In genomic region chrX:49059209-49060191, GRCh38 we compare ENCODE assay signal across 11 cellular contexts. TPM values are rescaled to one million over a fixed set of nuclear protein-coding genes. Genes with fewer than 3 reads are reported as not detected.
A peak's percentile ranks its signal among the peaks of the same experiment; 100 is the strongest.
DNase-seq lines count a peak whose midpoint lies in the region; ATAC-seq and TF ChIP-seq lines count a peak whose summit lies in the region.
"Had no signal": no experiment of that assay in that cellular context is flagged by ENCODE, and none has a peak within 500 bp of the region (broad histone marks: within the 10 kb centered on the region; RNA-seq: fewer than 3 reads in every experiment).

No MANE protein-coding gene starts in this region.

- no peaks in the 10 kb centered on the region for H3K4me1 ChIP-seq in endocrine pancreas (ENCODE audit: control insufficient read depth, insufficient read depth, low read length)
- no peaks in the 10 kb centered on the region for H3K4me1 ChIP-seq in mucosa of descending colon (ENCODE audit: low read depth)

- peaks cover 12% of the 10 kb centered on the region for H3K4me1 Mint-ChIP-seq in activated CD4-positive, alpha-beta memory T cell treated with anti-CD3 and anti-CD28 coated beads, Interleukin-2, amount 10 ng/mL, durations not matched to agents 7 days and 5 days

- intact Hi-C loops in mucosa of descending colon (cut with DNase I, micrococcal nuclease) = no loop called here

- H3K36me3 ChIP-seq in H7 (replicated peaks; ENCODE audit: control insufficient read depth, insufficient read depth, low read length) = peaks cover 2% of the 10 kb centered on the region
- H3K36me3 ChIP-seq in endocrine pancreas (ENCODE audit: control insufficient read depth, insufficient read depth, low read length) = no peaks in the 10 kb centered on the region
- no peaks in the 10 kb centered on the region for H3K36me3 ChIP-seq in mucosa of descending colon (ENCODE audit: low read depth)

- H3K4me3 ChIP-seq in H7 (ENCODE audit: insufficient read depth, low read depth, low read length) (peak overlapping the region; percentile 42), endocrine pancreas (ENCODE audit: control insufficient read depth, insufficient read depth, low read length) (peak overlapping the region; percentile 34), mucosa of descending colon (peak overlapping the region; percentile 17)

- peak; percentile 73 for DNase-seq in H7
- DNase-seq in mucosa of descending colon = peak in 2 of 3 donors; percentile 49 to 51
- no peak for DNase-seq in amniotic stem cell (lab: John Stamatoyannopoulos, UW)
- DNase-seq in T-helper 9 cell = no peak
- no peak for DNase-seq in activated CD4-positive, alpha-beta memory T cell treated with anti-CD3 and anti-CD28 coated beads, Interleukin-2, amount 10 ng/mL, durations not matched to agents 7 days and 5 days
- DNase-seq: activated CD4-positive, alpha-beta T cell treated with anti-CD3 and anti-CD28 coated beads, Interleukin-2, amount 50 U/mL, for 1 hour; amygdala; NCI-H2029 treated with DMSO at 0.1 percent for 48 hours; SIG-M5; stimulated activated CD4-positive, alpha-beta T cell treated with anti-CD3 and anti-CD28 coated beads, Interleukin-15, amount 100 ng/mL, for 24 hours had no signal

- H3K27me3 ChIP-seq in H7 (ENCODE audit: control insufficient read depth, insufficient read depth, low read length) = no peaks in the 10 kb centered on the region
- H3K27me3 ChIP-seq in endocrine pancreas (ENCODE audit: control insufficient read depth, insufficient read depth, low read length) = no peaks in the 10 kb centered on the region

- H3K9me3 ChIP-seq in endocrine pancreas (ENCODE audit: control insufficient read depth, low read length) (no peaks in the 10 kb centered on the region), mucosa of descending colon (no peaks in the 10 kb centered on the region)

- no peaks in the 10 kb centered on the region for H3K27me3 Mint-ChIP-seq in activated CD4-positive, alpha-beta memory T cell treated with anti-CD3 and anti-CD28 coated beads, Interleukin-2, amount 10 ng/mL, durations not matched to agents 7 days and 5 days

- peak overlapping the region; percentile 84 for H3K9ac ChIP-seq in endocrine pancreas (ENCODE audit: control insufficient read depth, insufficient read depth, low read length)

- peak; percentile 62 for ATAC-seq in mucosa of descending colon

- CTCF ChIA-PET in activated CD4-positive, alpha-beta memory T cell treated with anti-CD3 and anti-CD28 coated beads, Interleukin-2, amount 10 ng/mL, durations not matched to agents 7 days and 5 days (lab: Charles Lee) = no interaction called here

- no peak overlapping the region for H3K4me3 Mint-ChIP-seq in activated CD4-positive, alpha-beta memory T cell treated with anti-CD3 and anti-CD28 coated beads, Interleukin-2, amount 10 ng/mL, durations not matched to agents 7 days and 5 days

- no peak for TF ChIP-seq CTCF in mucosa of descending colon (IDR thresholded peaks at IDR 0.05)

- no peaks in the 10 kb centered on the region for H3K36me3 Mint-ChIP-seq in activated CD4-positive, alpha-beta memory T cell treated with anti-CD3 and anti-CD28 coated beads, Interleukin-2, amount 10 ng/mL, durations not matched to agents 7 days and 5 days (ENCODE audit: low read depth)

- H3K27ac Mint-ChIP-seq in activated CD4-positive, alpha-beta memory T cell treated with anti-CD3 and anti-CD28 coated beads, Interleukin-2, amount 10 ng/mL, durations not matched to agents 7 days and 5 days = no peak overlapping the region

- POLR2A ChIA-PET in activated CD4-positive, alpha-beta memory T cell treated with anti-CD3 and anti-CD28 coated beads, Interleukin-2, amount 10 ng/mL, durations not matched to agents 7 days and 5 days (lab: Charles Lee) = interaction anchor here (1.5 kb wide), 1 partner anchor 20 kb away, joined by 4 read pairs; no protein-coding TSS in a partner anchor

- no peaks in the 10 kb centered on the region for H3K9me3 Mint-ChIP-seq in activated CD4-positive, alpha-beta memory T cell treated with anti-CD3 and anti-CD28 coated beads, Interleukin-2, amount 10 ng/mL, durations not matched to agents 7 days and 5 days

RNA-seq across cellular contexts. Expression of gene CCDC120, which starts 0.7 kb away (rescaled TPM):
- 4.7 and 5.8 TPM in 2 replicates for total RNA-seq in H7 (2014; rRNA removed; shearing (Covaris generic))
- total RNA-seq in mucosa of descending colon = 10 to 100 TPM; 11.6 to 16.7 (median 12.5) TPM
- total RNA-seq in activated CD4-positive, alpha-beta memory T cell treated with anti-CD3 and anti-CD28 coated beads, Interleukin-2, amount 10 ng/mL, durations not matched to agents 7 days and 5 days = 1 to 10 TPM; 5.8 to 6.5 TPM

RNA-seq across cellular contexts. Expression of gene PRAF2, which starts 14.3 kb away (rescaled TPM):
- 6.3 and 6.7 TPM in 2 replicates for total RNA-seq in H7 (2014; rRNA removed; shearing (Covaris generic))
- 10 to 100 TPM in 1 of 3 donors, 1 to 10 TPM in 2; 3.9 to 18.7 (median 8.1) TPM for total RNA-seq in mucosa of descending colon
- 10 to 100 TPM; 21.1 to 23.9 TPM for total RNA-seq in activated CD4-positive, alpha-beta memory T cell treated with anti-CD3 and anti-CD28 coated beads, Interleukin-2, amount 10 ng/mL, durations not matched to agents 7 days and 5 days

RNA-seq across cellular contexts. Expression of gene TFE3, which starts 16.3 kb away (rescaled TPM):
- total RNA-seq in H7 (2014; rRNA removed; shearing (Covaris generic)) = 41.6 and 45.9 TPM in 2 replicates
- total RNA-seq in mucosa of descending colon = 10 to 100 TPM; 26.6 to 46.6 (median 28.1) TPM
- total RNA-seq in activated CD4-positive, alpha-beta memory T cell treated with anti-CD3 and anti-CD28 coated beads, Interleukin-2, amount 10 ng/mL, durations not matched to agents 7 days and 5 days = 10 to 100 TPM; 32.2 to 32.7 TPM

RNA-seq across cellular contexts. Expression of gene WDR45, which starts 20.2 kb away (rescaled TPM):
- total RNA-seq in H7 (2014; rRNA removed; shearing (Covaris generic)) = 28.5 and 33.6 TPM in 2 replicates
- 10 to 100 TPM; 44.3 to 90.1 (median 52.6) TPM for total RNA-seq in mucosa of descending colon
- 10 to 100 TPM; 51.1 to 58.7 TPM for total RNA-seq in activated CD4-positive, alpha-beta memory T cell treated with anti-CD3 and anti-CD28 coated beads, Interleukin-2, amount 10 ng/mL, durations not matched to agents 7 days and 5 days

RNA-seq across cellular contexts. Expression of gene GRIPAP1, which starts 57.4 kb away (rescaled TPM):
- total RNA-seq in H7 (2014; rRNA removed; shearing (Covaris generic)) = 19.9 and 23.7 TPM in 2 replicates
- 10 to 100 TPM; 39.5 to 48.9 (median 47.5) TPM for total RNA-seq in mucosa of descending colon
- total RNA-seq in activated CD4-positive, alpha-beta memory T cell treated with anti-CD3 and anti-CD28 coated beads, Interleukin-2, amount 10 ng/mL, durations not matched to agents 7 days and 5 days = 100 to 1,000 TPM; 104 to 116 TPM

Comparison
In these comparisons a context has a peak if more than half of its experiments do, and no peak if none do; other contexts are left out.
1. DNase-seq: peak in H7 (single experiment) and mucosa of descending colon (2 of 3); none in amniotic stem cell (single experiment), T-helper 9 cell (single experiment) and activated CD4-positive, alpha-beta memory T cell treated with anti-CD3 and anti-CD28 coated beads, Interleukin-2, amount 10 ng/mL, durations not matched to agents 7 days and 5 days (single experiment).
2. Peak in every context shown above with its lines, with median percentiles within 50 percentile points of each other: H3K4me3 ChIP-seq.